10 cellular contexts compared by ENCODE assay signal in the genomic region with DNA sequence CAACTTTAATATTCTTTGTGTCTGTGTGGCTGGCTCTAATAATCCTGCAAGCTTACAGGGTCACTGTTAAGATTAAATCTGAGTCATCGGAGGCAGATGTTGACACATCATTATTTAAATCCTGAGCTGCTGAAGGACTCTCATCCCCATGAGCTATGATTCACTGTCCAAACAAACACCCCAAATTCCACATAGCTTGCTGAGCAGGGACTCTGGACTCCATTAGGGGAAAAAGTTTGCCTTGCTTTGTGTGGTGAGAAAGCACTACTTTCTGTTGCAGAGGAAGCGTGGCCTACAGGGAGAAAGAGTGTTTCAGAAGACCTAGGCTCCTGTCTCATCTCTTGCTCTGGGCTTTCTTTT.
DNase-seq lines count a peak whose midpoint lies in the region; ATAC-seq and TF ChIP-seq lines count a peak whose summit lies in the region.
"Had no signal": no experiment of that assay in that cellular context is flagged by ENCODE, and none has a peak within 500 bp of the region (broad histone marks: within the 10 kb centered on the region; RNA-seq: fewer than 3 reads in every experiment).

No MANE protein-coding gene starts in this region.

- no peak for ATAC-seq in GM21825 (IDR thresholded peaks at IDR 0.05; ENCODE audit: unreplicated experiment)

- 80% methylated on average over 1 of the region's 2 CpGs; no CpG with 5 or more reads in 1 of the 2 experiments for WGBS in mesodermal cell (ENCODE audit: insufficient coverage in 2 of 2), 2 experiments

- DNase-seq in Caki2 (ENCODE audit: low read depth) (peak; percentile 83), T47D (ENCODE audit: low read depth in 1 of 2, low spot score in 1 of 2) (peak; percentile 9 to 53), retina (no peak), OCI-M1 (lab: John Stamatoyannopoulos, UW) (no peak), NCI-H2227 (lab: John Stamatoyannopoulos, UW; ENCODE audit: unreplicated experiment) (no peak)
- DNase-seq: occipital lobe had no signal

- H3K4me1 ChIP-seq in Loucy (ENCODE audit: insufficient read depth, low read length, poor library complexity, severe bottlenecking), result peaks cover 75% of the 10 kb centered on the region
- peaks cover 58% of the 10 kb centered on the region for H3K4me1 ChIP-seq in mesodermal cell (ENCODE audit: control insufficient read depth, insufficient read depth, low read length, poor library complexity, severe bottlenecking)
- H3K4me1 ChIP-seq: tibial nerve had no signal

- no peaks in the 10 kb centered on the region for H3K79me2 ChIP-seq in Loucy (ENCODE audit: insufficient read depth, low read length)

- in situ Hi-C loops in Caki2 (cut with HindIII; ENCODE audit: low pct_unique_long_range_greater_than_20kb, low sequenced_read_pairs), result no loop called here
- in situ Hi-C loops in T47D (cut with HindIII; ENCODE audit: low pct_unique_long_range_greater_than_20kb, low sequenced_read_pairs), result no loop called here

- H4K20me1 ChIP-seq in Loucy (ENCODE audit: insufficient read depth, low read length, poor library complexity, severe bottlenecking), result no peaks in the 10 kb centered on the region

- H3K9ac ChIP-seq in Loucy (ENCODE audit: low read depth, low read length, poor library complexity, severe bottlenecking), result peak overlapping the region; percentile 27

- H3F3A ChIP-seq in Loucy (ENCODE audit: low read depth), result peaks cover 17% of the 10 kb centered on the region

- no peaks in the 10 kb centered on the region for H3K27me3 ChIP-seq in Loucy (ENCODE audit: insufficient read depth, low read length, poor library complexity, severe bottlenecking)
- H3K27me3 ChIP-seq: tibial nerve had no signal

- H3K36me3 ChIP-seq in Loucy (ENCODE audit: insufficient read depth, low read length), result no peaks in the 10 kb centered on the region
- H3K36me3 ChIP-seq in mesodermal cell (ENCODE audit: control insufficient read depth, insufficient read depth, low read length), result no peaks in the 10 kb centered on the region
- H3K36me3 ChIP-seq: tibial nerve had no signal

- H3K9me2 ChIP-seq in Loucy (replicated peaks; ENCODE audit: low read depth, low read length), result no peaks in the 10 kb centered on the region

- H3K27ac ChIP-seq in mesodermal cell (ENCODE audit: low read depth, low read length, severe bottlenecking), result peak overlapping the region; percentile 89
- H3K27ac ChIP-seq: tibial nerve had no signal

- H3K9me3 ChIP-seq in Loucy (ENCODE audit: insufficient read depth, low read depth, low read length), result no peaks in the 10 kb centered on the region
- no peaks in the 10 kb centered on the region for H3K9me3 ChIP-seq in mesodermal cell (ENCODE audit: control insufficient read depth, low read length)
- H3K9me3 ChIP-seq: tibial nerve had no signal

- no peak overlapping the region for H3K4me2 ChIP-seq in Loucy (ENCODE audit: low read depth, low read length, poor library complexity, severe bottlenecking)

- H3K4me3 ChIP-seq in Loucy (ENCODE audit: low read length, poor library complexity, severe bottlenecking), result no peak overlapping the region
- H3K4me3 ChIP-seq in mesodermal cell (ENCODE audit: extremely low read depth, insufficient read depth, low read length, poor library complexity, severe bottlenecking), result no peak overlapping the region
- H3K4me3 ChIP-seq: tibial nerve had no signal

- TF ChIP-seq CTCF in Loucy (conservative IDR thresholded peaks at IDR 0.05; ENCODE audit: low read length), result no peak

- H2AFZ ChIP-seq in Loucy (ENCODE audit: low read length), result peak overlapping the region; percentile 39; the same call in 1 of the 2 replicates

Comparison
In these comparisons a context has a peak if more than half of its experiments do, and no peak if none do; other contexts are left out.
1. DNase-seq: peak in Caki2 (single experiment) and T47D (2 of 2); none in retina (single experiment), OCI-M1 (single experiment) and NCI-H2227 (single experiment).